Comparison of ENCODE assay signal across 7 cellular contexts in genomic region chr10:100826983-100827818, GRCh38.
A peak's percentile ranks its signal among the peaks of the same experiment; 100 is the strongest.
DNase-seq lines count a peak whose midpoint lies in the region; ATAC-seq, FAIRE-seq and TF ChIP-seq lines count a peak whose summit lies in the region.

No MANE protein-coding gene starts in this region.

- H3K4me1 Mint-ChIP-seq in astrocyte (ENCODE audit: low read depth, unreplicated experiment): peaks cover 4% of the 10 kb centered on the region

- no peak overlapping the region for H3K27ac Mint-ChIP-seq in astrocyte (ENCODE audit: unreplicated experiment)

- H2AFZ ChIP-seq in astrocyte (ENCODE audit: low read depth, low read length): no peak overlapping the region

- H3K9ac ChIP-seq in astrocyte (ENCODE audit: low read length) (no peak overlapping the region), kidney (ENCODE audit: low read length in 2 of 2) (no peak overlapping the region), subcutaneous abdominal adipose tissue (ENCODE audit: low read length in 5 of 5) (peak overlapping the region in 1 of 5 donors; percentile 48)

- H3K27me3 ChIP-seq in astrocyte (ENCODE audit: insufficient read depth, low read length): peaks cover 80% of the 10 kb centered on the region
- peaks cover 53 to 83% (median 75%) of the 10 kb centered on the region in 5 donors for H3K27me3 ChIP-seq in subcutaneous abdominal adipose tissue (ENCODE audit: control insufficient read depth in 5 of 5, insufficient read depth in 4 of 5, low read length in 5 of 5)

- H3K27me3 Mint-ChIP-seq in astrocyte (ENCODE audit: low read depth, unreplicated experiment): peaks cover 88% of the 10 kb centered on the region

- H3K4me2 ChIP-seq in astrocyte (ENCODE audit: low read length): peak overlapping the region; percentile 52

- TF ChIP-seq CTCF in GM13976 (IDR thresholded peaks at IDR 0.05; ENCODE audit: borderline replicate concordance, control extremely low read depth, extremely low read depth, insufficient read depth, missing control alignments) (peak; percentile 23), astrocyte (IDR thresholded peaks at IDR 0.05; ENCODE audit: insufficient read depth, low read depth, low read length) (no peak), kidney (IDR thresholded peaks at IDR 0.05; ENCODE audit: borderline replicate concordance, extremely low read depth, insufficient read depth) (no peak)

- H3K27ac ChIP-seq in astrocyte (ENCODE audit: low read depth, low read length) (no peak overlapping the region), kidney (ENCODE audit: low read depth in 2 of 2, low read length in 2 of 2) (no peak overlapping the region), subcutaneous abdominal adipose tissue (ENCODE audit: low read depth, low read length) (no peak overlapping the region)

- peaks cover 4% of the 10 kb centered on the region for H3K36me3 Mint-ChIP-seq in astrocyte (ENCODE audit: low read depth, unreplicated experiment)

- peaks cover 8% of the 10 kb centered on the region for H3K9me3 Mint-ChIP-seq in astrocyte (ENCODE audit: unreplicated experiment)

- no peaks in the 10 kb centered on the region for H4K20me1 ChIP-seq in astrocyte (ENCODE audit: insufficient read depth, low read length)

- intact Hi-C loops in kidney (cut with DNase I): no loop called here

- ATAC-seq in HG02798 (IDR thresholded peaks at IDR 0.05; ENCODE audit: poor library complexity, unreplicated experiment) (no peak), HG02678 (IDR thresholded peaks at IDR 0.05; ENCODE audit: unreplicated experiment) (no peak)

- H3K9me3 ChIP-seq in astrocyte (ENCODE audit: insufficient read depth, low read depth, low read length): peaks cover 4% of the 10 kb centered on the region
- no peaks in the 10 kb centered on the region for H3K9me3 ChIP-seq in kidney (ENCODE audit: control insufficient read depth in 1 of 2, low read length in 2 of 2)
- H3K9me3 ChIP-seq in subcutaneous abdominal adipose tissue (ENCODE audit: control insufficient read depth in 5 of 5, low read length in 5 of 5): no peaks in the 10 kb centered on the region

- H3K4me1 ChIP-seq in astrocyte (ENCODE audit: insufficient read depth, low read length): peaks cover 9% of the 10 kb centered on the region
- H3K4me1 ChIP-seq in kidney (ENCODE audit: control insufficient read depth in 1 of 2, insufficient read depth in 1 of 2, low read depth in 1 of 2, low read length in 2 of 2): peaks cover 0 to 2% of the 10 kb centered on the region in 2 donors
- peaks cover 0 to 37% (median 27%) of the 10 kb centered on the region in 5 donors for H3K4me1 ChIP-seq in subcutaneous abdominal adipose tissue (ENCODE audit: control insufficient read depth in 5 of 5, insufficient read depth in 5 of 5, low read length in 5 of 5)

- H3K79me2 ChIP-seq in astrocyte (ENCODE audit: insufficient read depth, low read length): no peaks in the 10 kb centered on the region

- H3K4me3 ChIP-seq in astrocyte (ENCODE audit: insufficient read depth, low read depth, low read length) (no peak overlapping the region), kidney (ENCODE audit: low read length in 2 of 2) (no peak overlapping the region), subcutaneous abdominal adipose tissue (ENCODE audit: low read depth in 1 of 5, low read length in 5 of 5) (peak overlapping the region in 4 of 5 donors; percentile 17 to 55 (median 48))

- H3K4me3 Mint-ChIP-seq in astrocyte (ENCODE audit: unreplicated experiment): peak overlapping the region; percentile 20

- FAIRE-seq in astrocyte (lab: Jason Lieb, UNC) (no peak), kidney (lab: Jason Lieb, UNC) (no peak)

- in situ Hi-C loops in GM13976 (cut with MboI; ENCODE audit: low sequenced_read_pairs, unreplicated experiment): no loop called here

- no peaks in the 10 kb centered on the region for H3K36me3 ChIP-seq in astrocyte (ENCODE audit: insufficient read depth, low read length)
- H3K36me3 ChIP-seq in kidney (ENCODE audit: control insufficient read depth in 1 of 2, insufficient read depth in 2 of 2, low read length in 2 of 2): peaks cover 7 to 13% of the 10 kb centered on the region in 2 donors
- no peaks in the 10 kb centered on the region for H3K36me3 ChIP-seq in subcutaneous abdominal adipose tissue (ENCODE audit: control insufficient read depth in 5 of 5, insufficient read depth in 5 of 5, low read length in 5 of 5)

- DNase-seq in GM13976 (ENCODE audit: low spot score) (peak; percentile 74), NCI-H526 treated with DMSO at 0.1 percent for 48 hours (lab: John Stamatoyannopoulos, UW) (peak; percentile 13), astrocyte (ENCODE audit: low read depth) (no peak), kidney (peak; percentile 79)

Comparison
In these comparisons a context has a peak if more than half of its experiments do, and no peak if none do; other contexts are left out.
1. H3K4me3 ChIP-seq: peak in subcutaneous abdominal adipose tissue (4 of 5); none in astrocyte (single experiment) and kidney (0 of 2).